8 cellular contexts compared by ENCODE assay signal in genomic region chr20:50931306-50932015, GRCh38. TPM values are rescaled to one million over a fixed set of nuclear protein-coding genes. Genes with fewer than 3 reads are reported as not detected.
DNase-seq lines count a peak whose midpoint lies in the region; ATAC-seq and TF ChIP-seq lines count a peak whose summit lies in the region.

Gene ADNP (minus strand): TSS chr20:50931437. CDS start chr20:50903996, 27,441 bp downstream.

- H3K27me3 ChIP-seq in BE2C (no peaks in the 10 kb centered on the region), kidney epithelial cell (ENCODE audit: control insufficient read depth, insufficient read depth, low read length) (no peaks in the 10 kb centered on the region)

- H3K4me1 ChIP-seq in BE2C: no peaks in the 10 kb centered on the region

- peak; percentile 57 for ATAC-seq in HG03442 (IDR thresholded peaks at IDR 0.05; ENCODE audit: unreplicated experiment)

- H3K4me3 ChIP-seq in BE2C (ENCODE audit: low read depth, low read length): peak within 1 kb of the TSS; percentile 94
- peak within 1 kb of the TSS; percentile 95 for H3K4me3 ChIP-seq in kidney epithelial cell (ENCODE audit: low read depth, low read length)

- TF ChIP-seq CTCF in BE2C (IDR thresholded peaks at IDR 0.05; ENCODE audit: low read depth, low read length) (peak; percentile 61), kidney epithelial cell (IDR thresholded peaks at IDR 0.05; ENCODE audit: insufficient read depth, low read length, poor library complexity, severe bottlenecking) (peak; percentile 61)

- peaks cover 52% of the 10 kb centered on the region for H3K36me3 ChIP-seq in BE2C
- no peaks in the 10 kb centered on the region for H3K36me3 ChIP-seq in kidney epithelial cell (ENCODE audit: control insufficient read depth, insufficient read depth, low read length)

- peak; percentile 92 for DNase-seq in BE2C
- peak; percentile 57 for DNase-seq in GM19238 (ENCODE audit: insufficient read length, low spot score)
- DNase-seq in NCI-H510A treated with DMSO at 0.1 percent for 48 hours (lab: John Stamatoyannopoulos, UW): peak; percentile 93
- peak; percentile 74 to 78 for DNase-seq in activated CD4-positive, alpha-beta T cell treated with anti-CD3 and anti-CD28 coated beads for 24 hours (ENCODE audit: low read depth in 2 of 2)
- DNase-seq in cerebellum (ENCODE audit: low spot score): peak; percentile 86
- peak; percentile 47 for DNase-seq in kidney epithelial cell (ENCODE audit: low read depth)
- DNase-seq in stimulated activated CD4-positive, alpha-beta T cell treated with anti-CD3 and anti-CD28 coated beads, Interleukin-15, amount 100 ng/mL, for 24 hours: peak; percentile 88

- H3K9me3 ChIP-seq in BE2C: no peaks in the 10 kb centered on the region

RNA-seq across cellular contexts. Expression of gene ADNP, which starts in this region (rescaled TPM):
- 82.1 TPM for polyA plus RNA-seq in BE2C (2012; ENCODE audit: insufficient read depth, insufficient read length, low read depth)
- total RNA-seq in cerebellum: 84.3 TPM
- 45.4 and 59.7 TPM in 2 replicates for total RNA-seq in kidney epithelial cell

Comparison
In these comparisons a context has a peak if more than half of its experiments do, and no peak if none do; other contexts are left out.
1. Peak in every context shown above with its lines: DNase-seq, ATAC-seq and H3K4me3 ChIP-seq.